Comparison of ENCODE assay signal across 10 cellular contexts in the genomic region with DNA sequence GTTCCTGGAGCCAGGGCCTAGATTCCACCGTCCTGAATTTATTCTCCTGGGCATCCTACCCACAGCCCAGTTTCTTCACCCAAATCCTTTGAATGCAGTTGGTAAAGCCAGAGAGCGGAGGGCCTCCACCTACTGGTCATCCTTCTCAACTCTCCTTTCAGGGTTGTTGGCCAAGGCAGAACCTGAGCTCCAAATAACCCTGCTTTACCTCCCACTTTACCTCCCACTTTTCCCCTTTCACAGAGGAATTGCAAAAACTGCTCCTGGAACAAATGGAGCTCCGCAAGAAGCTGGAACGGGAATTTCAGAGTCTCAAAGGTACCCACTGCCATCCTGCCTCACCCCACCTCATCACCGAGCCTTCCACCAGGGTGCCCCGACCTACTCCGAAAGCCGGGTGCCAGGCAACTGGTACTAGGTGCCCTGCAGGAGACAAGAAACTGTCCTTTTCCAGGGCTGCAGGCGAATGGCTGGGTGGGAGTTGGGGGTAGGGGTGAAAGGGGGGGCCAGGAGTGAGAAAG. TPM values are rescaled to one million over a fixed set of nuclear protein-coding genes. Genes with fewer than 3 reads are reported as not detected.
DNase-seq lines count a peak whose midpoint lies in the region; ATAC-seq and TF ChIP-seq lines count a peak whose summit lies in the region.
"Had no signal": no experiment of that assay in that cellular context is flagged by ENCODE, and none has a peak within 500 bp of the region (broad histone marks: within the 10 kb centered on the region; RNA-seq: fewer than 3 reads in every experiment).

No MANE protein-coding gene starts in this region.

- TF ChIP-seq CTCF in AG04450 (IDR thresholded peaks at IDR 0.05; ENCODE audit: low read depth, low read length) (peak; percentile 55), GM12865 (IDR thresholded peaks at IDR 0.05; ENCODE audit: insufficient read depth, low read depth, low read length, missing control alignments) (peak; percentile 22), PC-3 (conservative IDR thresholded peaks at IDR 0.05; ENCODE audit: low read depth, low read length) (peak; percentile 51), fibroblast of pulmonary artery (IDR thresholded peaks at IDR 0.05; ENCODE audit: low read length, missing control alignments) (peak; percentile 48)

- no peaks in the 10 kb centered on the region for H3K36me3 ChIP-seq in PC-3 (ENCODE audit: low read depth, low read length)

- H3K9ac ChIP-seq in PC-3 (ENCODE audit: low read length) = no peak overlapping the region

- H3K27me3 ChIP-seq in AG04450 (ENCODE audit: control insufficient read depth, insufficient read depth, low read length) (peaks cover 86% of the 10 kb centered on the region), PC-3 (ENCODE audit: low read length) (peaks cover 16% of the 10 kb centered on the region)

- no peak overlapping the region for H3K27ac ChIP-seq in AG04450 (ENCODE audit: low read depth, low read length)
- H3K27ac ChIP-seq in PC-3 (ENCODE audit: low read length) = no peak overlapping the region

- no peaks in the 10 kb centered on the region for H3F3A ChIP-seq in PC-3 (ENCODE audit: low read length, unreplicated experiment)

- CTCF ChIA-PET in AG04450 (lab: Charles Lee) (interaction anchor here (0.6 to 2.2 kb wide), 8 partner anchors 308 to 375 kb away, joined by 3 to 14 read pairs (median 5); no protein-coding TSS in a partner anchor), PC-3 (lab: Charles Lee) (interaction anchor here (0.6 to 1.0 kb wide), 7 partner anchors 138 to 375 kb away, joined by 3 to 9 read pairs (median 3); no protein-coding TSS in a partner anchor)

- DNase-seq in AG04450 (ENCODE audit: low read depth, low spot score) = no peak
- peak; percentile 34 for DNase-seq in GM12865 (ENCODE audit: low read depth)
- peak; percentile 54 for DNase-seq in PC-3
- peak; percentile 57 for DNase-seq in fibroblast of pulmonary artery (ENCODE audit: low read depth)
- DNase-seq in superior temporal gyrus (ENCODE audit: extremely low spot score) = no peak
- DNase-seq: naive B cell; stimulated activated naive B cell treated with anti-CD40 and anti-IgM and Interleukin-4, amounts not matched to agents 10 μg/mL and 1 μg/mL and 100 μg/mL, for 72 hours had no signal

- H4K20me1 ChIP-seq in PC-3 (ENCODE audit: low read length) = no peaks in the 10 kb centered on the region

- no peaks in the 10 kb centered on the region for H3K79me2 ChIP-seq in PC-3 (ENCODE audit: low read length)

- H3K9me3 ChIP-seq in AG04450 (ENCODE audit: control insufficient read depth, insufficient read depth, low read length) (peaks cover 9% of the 10 kb centered on the region; the same call in 1 of the 2 replicates), PC-3 (ENCODE audit: low read length) (no peaks in the 10 kb centered on the region)

- H3K4me2 ChIP-seq in PC-3 (ENCODE audit: low read length) = no peak overlapping the region

- no peak overlapping the region for H2AFZ ChIP-seq in PC-3 (ENCODE audit: low read length)

- POLR2A ChIA-PET in AG04450 (lab: Yijun Ruan, JAX) = interaction anchor here (0.6 kb wide), 1 partner anchor 552 kb away, joined by 6 read pairs; no protein-coding TSS in a partner anchor
- POLR2A ChIA-PET in PC-3 (lab: Charles Lee; ENCODE audit: unreplicated experiment) = no interaction called here

- no peaks in the 10 kb centered on the region for H3K9me2 ChIP-seq in PC-3 (replicated peaks; ENCODE audit: low read length)

- ATAC-seq in PC-3 = peak; percentile 53
- ATAC-seq in GM19023 (IDR thresholded peaks at IDR 0.05; ENCODE audit: unreplicated experiment) = no peak
- ATAC-seq in HG03159 (IDR thresholded peaks at IDR 0.05; ENCODE audit: unreplicated experiment) = no peak
- no peak for ATAC-seq in HG03520 (IDR thresholded peaks at IDR 0.05; ENCODE audit: unreplicated experiment)
- ATAC-seq: stimulated activated naive B cell treated with anti-CD40 and anti-IgM and Interleukin-4, amounts not matched to agents 10 μg/mL and 1 μg/mL and 100 μg/mL, for 72 hours had no signal

- no TSS peak for BruUV-seq in PC-3 (replicated peaks; lab: Mats Ljungman, UMichigan)

- intact Hi-C loops in PC-3 (cut with micrococcal nuclease) = loop anchor here (1.0 to 10.0 kb wide), 3 partner anchors 137 to 375 kb away; no protein-coding TSS in a partner anchor

- no peak overlapping the region for H3K4me3 ChIP-seq in AG04450 (ENCODE audit: low read depth, low read length)
- no peak overlapping the region for H3K4me3 ChIP-seq in GM12865 (ENCODE audit: low read depth, low read length)
- no peak overlapping the region for H3K4me3 ChIP-seq in PC-3 (ENCODE audit: low read length)
- no peak overlapping the region for H3K4me3 ChIP-seq in fibroblast of pulmonary artery (replicated peaks; ENCODE audit: low read depth, low read length)

- no peaks in the 10 kb centered on the region; the same call in 1 of the 2 replicates for H3K4me1 ChIP-seq in PC-3 (ENCODE audit: insufficient read depth, low read length)

RNA-seq across cellular contexts. Expression of a gene that starts 6.8 kb away (rescaled TPM):
- 0.02 TPM in 2 replicates for polyA plus RNA-seq in AG04450 (2011; rRNA removed)
- polyA minus RNA-seq in AG04450 (2011; rRNA and poly(A)+ RNA removed) = not detected in 2 replicates
- total RNA-seq in PC-3 (2014; rRNA removed) = 0.11 and 0.35 TPM in 2 replicates

RNA-seq across cellular contexts. Expression of a gene that starts 7.8 kb away (rescaled TPM):
- not detected in 2 replicates for polyA plus RNA-seq in AG04450 (2011; rRNA removed)
- polyA minus RNA-seq in AG04450 (2011; rRNA and poly(A)+ RNA removed) = under 0.01 TPM in 1 of 2 replicates, not detected in the other
- total RNA-seq in PC-3 (2014; rRNA removed) = not detected in 2 replicates

Comparison
In these comparisons a context has a peak if more than half of its experiments do, and no peak if none do; other contexts are left out.
1. DNase-seq: peak in GM12865 (single experiment), PC-3 (single experiment) and fibroblast of pulmonary artery (single experiment); none in AG04450 (single experiment) and superior temporal gyrus (single experiment).
2. Peak in every context shown above with its lines, with median percentiles within 50 percentile points of each other: CTCF ChIP-seq.